13 cellular contexts compared by ENCODE assay signal in the genomic region with DNA sequence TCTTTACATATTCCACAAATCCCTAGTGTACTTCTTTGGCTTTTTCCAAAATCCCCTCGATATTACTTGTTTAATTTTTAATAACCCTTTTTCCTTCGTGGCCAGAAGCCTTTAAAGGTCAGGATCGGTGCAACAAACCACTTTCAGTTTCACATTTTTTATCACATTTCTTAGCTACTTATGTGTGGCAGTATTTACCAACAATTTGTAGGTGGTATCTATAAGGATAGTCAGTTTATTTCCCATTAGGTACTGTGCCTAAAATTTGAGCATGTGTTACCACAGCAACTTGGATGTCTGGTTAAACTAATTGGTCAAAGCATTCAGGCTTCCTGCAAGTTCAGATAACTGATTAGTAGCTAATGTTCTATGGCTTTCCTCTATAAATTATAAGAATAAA.
A peak's percentile ranks its signal among the peaks of the same experiment; 100 is the strongest.
DNase-seq lines count a peak whose midpoint lies in the region; ATAC-seq, FAIRE-seq and TF ChIP-seq lines count a peak whose summit lies in the region.
"Had no signal": no experiment of that assay in that cellular context is flagged by ENCODE, and none has a peak within 500 bp of the region (broad histone marks: within the 10 kb centered on the region; RNA-seq: fewer than 3 reads in every experiment).

No MANE protein-coding gene starts in this region.

- H3K9me3 Mint-ChIP-seq in HFFc6 = no peaks in the 10 kb centered on the region
- H3K9me3 Mint-ChIP-seq in osteocyte (ENCODE audit: unreplicated experiment) = no peaks in the 10 kb centered on the region

- H3K4me3 Mint-ChIP-seq in HFFc6 (peak overlapping the region; percentile 85), osteocyte (ENCODE audit: unreplicated experiment) (no peak overlapping the region)
- H3K4me3 Mint-ChIP-seq: activated CD8-positive, alpha-beta T cell treated with anti-CD3 and anti-CD28 coated beads, Interleukin-2, amount 10 ng/mL, durations not matched to agents 7 days and 5 days had no signal

- peak; percentile 53 for ATAC-seq in GM18498 (IDR thresholded peaks at IDR 0.05; ENCODE audit: unreplicated experiment)
- no peak for ATAC-seq in HG03045 (IDR thresholded peaks at IDR 0.05; ENCODE audit: unreplicated experiment)
- no peak for ATAC-seq in GM21737 (IDR thresholded peaks at IDR 0.05; ENCODE audit: unreplicated experiment)
- ATAC-seq: activated CD8-positive, alpha-beta T cell treated with anti-CD3 and anti-CD28 coated beads, Interleukin-2, amount 10 ng/mL, durations not matched to agents 7 days and 5 days had no signal

- TF ChIP-seq CTCF in HFFc6 (IDR thresholded peaks at IDR 0.05) (no peak), osteocyte (IDR thresholded peaks at IDR 0.05) (no peak), D721Med (IDR thresholded peaks at IDR 0.05; ENCODE audit: insufficient read depth, missing control alignments) (no peak)

- FAIRE-seq in D721Med (lab: Jason Lieb, UNC) = no peak
- FAIRE-seq: bronchial epithelial cell, H1 had no signal

- H3K27me3 Mint-ChIP-seq in HFFc6 (ENCODE audit: insufficient read depth) (no peaks in the 10 kb centered on the region), osteocyte (ENCODE audit: unreplicated experiment) (no peaks in the 10 kb centered on the region)

- H3K36me3 Mint-ChIP-seq in HFFc6 (ENCODE audit: low read depth) (peaks cover 6% of the 10 kb centered on the region), osteocyte (ENCODE audit: unreplicated experiment) (peaks cover 15% of the 10 kb centered on the region)

- H3K4me1 Mint-ChIP-seq in HFFc6 (ENCODE audit: low read depth) (peaks cover 38% of the 10 kb centered on the region), osteocyte (ENCODE audit: unreplicated experiment) (peaks cover 51% of the 10 kb centered on the region)

- no peak for DNase-seq in HFFc6
- peak; percentile 25 for DNase-seq in RPMI8226
- no peak for DNase-seq in osteocyte (ENCODE audit: extremely low spot score, unreplicated experiment)
- DNase-seq in NCI-H2227 treated with DMSO at 0.1 percent for 48 hours (lab: John Stamatoyannopoulos, UW) = no peak
- no peak for DNase-seq in D721Med (ENCODE audit: insufficient read length, low spot score)
- DNase-seq: activated CD8-positive, alpha-beta T cell treated with anti-CD3 and anti-CD28 coated beads, Interleukin-2, amount 10 ng/mL, durations not matched to agents 7 days and 5 days; EL; retina had no signal

- peak overlapping the region; percentile 47; the same call in 1 of the 2 replicates for H3K27ac Mint-ChIP-seq in HFFc6
- peak overlapping the region; percentile 11 for H3K27ac Mint-ChIP-seq in osteocyte (ENCODE audit: unreplicated experiment)
- H3K27ac Mint-ChIP-seq: activated CD8-positive, alpha-beta T cell treated with anti-CD3 and anti-CD28 coated beads, Interleukin-2, amount 10 ng/mL, durations not matched to agents 7 days and 5 days had no signal
